8 cellular contexts compared by ENCODE assay signal in the genomic region with DNA sequence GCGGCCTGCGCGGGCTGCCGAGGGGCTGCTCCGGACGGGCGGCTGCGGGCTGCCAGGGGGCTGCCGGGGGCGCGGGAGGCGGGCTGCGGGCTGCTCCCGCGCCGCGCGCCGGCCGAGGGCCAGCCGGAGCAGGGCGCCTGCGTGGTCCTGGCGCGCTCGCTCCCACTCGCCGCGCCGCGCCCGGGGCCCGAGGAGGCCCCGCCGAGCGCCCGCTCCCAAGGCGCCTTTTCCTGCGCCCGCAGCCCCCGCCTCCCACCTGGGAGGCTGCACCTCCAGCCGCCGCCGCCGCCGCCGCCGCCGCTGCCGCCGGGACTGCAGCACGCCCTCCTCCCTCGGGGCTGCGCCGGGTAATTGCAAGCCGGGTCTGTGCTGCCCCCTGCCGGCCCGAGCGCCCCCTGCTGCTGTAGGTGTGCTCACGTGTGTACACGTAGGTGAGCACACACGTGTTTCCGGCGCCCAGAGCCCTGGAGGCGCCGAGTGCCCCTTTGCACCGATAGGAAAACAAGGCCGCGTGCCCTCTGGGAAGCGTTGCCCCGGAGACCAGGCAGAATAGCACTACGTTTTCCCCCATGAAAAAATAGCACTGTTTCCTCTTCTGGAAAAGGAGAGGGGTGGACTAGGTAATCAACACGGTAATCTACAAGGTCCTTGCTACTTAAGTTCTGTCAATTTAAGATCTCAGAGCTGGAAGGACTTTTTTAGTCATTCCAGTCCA. TPM values are rescaled to one million over a fixed set of nuclear protein-coding genes. Genes with fewer than 3 reads are reported as not detected.
A peak's percentile ranks its signal among the peaks of the same experiment; 100 is the strongest.
DNase-seq lines count a peak whose midpoint lies in the region; ATAC-seq and TF ChIP-seq lines count a peak whose summit lies in the region.

EPB41L4B (minus strand) TSS at position 326 of the 715 bp plus-strand sequence. CDS start 613 bp downstream, outside the sequence.

- DNase-seq in ELR (ENCODE audit: low read depth) (peak; percentile 82), HAP-1 (ENCODE audit: low spot score in 2 of 2) (peak; percentile 81 to 97), MG63 (peak; percentile 80), SJSA1 (ENCODE audit: low read depth in 1 of 2, low spot score in 2 of 2) (peak; percentile 71 to 80), globus pallidus (ENCODE audit: low spot score) (peak; percentile 62), omental fat pad (ENCODE audit: low spot score) (peak; percentile 92), testis (peak; percentile 95)
- peak; percentile 95 for DNase-seq in activated naive CD4-positive, alpha-beta T cell treated with anti-CD3 and anti-CD28 coated beads for 36 hours

- in situ Hi-C loops in HAP-1 (cut with MboI; ENCODE audit: low sequenced_read_pairs), result no loop called here

- ATAC-seq in omental fat pad (ENCODE audit: low FRiP score), result peak; percentile 86

- WGBS in testis, 2 donors, result 1% methylated on average over 6 to 31 of the region's 73 CpGs

- peak within 1 kb of the TSS; percentile 67 for H3K4me3 ChIP-seq in HAP-1
- peak within 1 kb of the TSS; percentile 27 for H3K4me3 ChIP-seq in MG63
- H3K4me3 ChIP-seq in SJSA1, result peak within 1 kb of the TSS; percentile 55
- H3K4me3 ChIP-seq in testis, result peak within 1 kb of the TSS; percentile 60

- no peaks in the 10 kb centered on the region for H3K9me3 Mint-ChIP-seq in activated naive CD4-positive, alpha-beta T cell treated with anti-CD3 and anti-CD28 coated beads for 36 hours

- no peak within 1 kb of the TSS for H3K27ac Mint-ChIP-seq in activated naive CD4-positive, alpha-beta T cell treated with anti-CD3 and anti-CD28 coated beads for 36 hours

- no peak within 1 kb of the TSS for H3K27ac ChIP-seq in SJSA1
- H3K27ac ChIP-seq in testis, result peak within 1 kb of the TSS in 1 of 2 donors; percentile 45

- H3K36me3 ChIP-seq in HAP-1 (replicated peaks), result no peaks in the 10 kb centered on the region
- no peaks in the 10 kb centered on the region for H3K36me3 ChIP-seq in MG63
- no peaks in the 10 kb centered on the region for H3K36me3 ChIP-seq in SJSA1
- H3K36me3 ChIP-seq in testis (ENCODE audit: low read depth, missing control alignments), result no peaks in the 10 kb centered on the region

- TF ChIP-seq CTCF in omental fat pad (IDR thresholded peaks at IDR 0.05) (peak in 1 of 3 donors; percentile 89), testis (IDR thresholded peaks at IDR 0.05) (peak; percentile 94 to 99 (median 98))

- H3K4me1 Mint-ChIP-seq in activated naive CD4-positive, alpha-beta T cell treated with anti-CD3 and anti-CD28 coated beads for 36 hours (ENCODE audit: low read depth), result peaks cover 10% of the 10 kb centered on the region

- CTCF ChIA-PET in activated naive CD4-positive, alpha-beta T cell treated with anti-CD3 and anti-CD28 coated beads for 36 hours (lab: Charles Lee), result interaction anchor here (0.8 to 1.1 kb wide), 3 partner anchors 33 to 286 kb away, joined by 3 read pairs; no protein-coding TSS in a partner anchor

- no peaks in the 10 kb centered on the region for H3K27me3 ChIP-seq in HAP-1 (ENCODE audit: low read depth)
- no peaks in the 10 kb centered on the region for H3K27me3 ChIP-seq in MG63
- no peaks in the 10 kb centered on the region for H3K27me3 ChIP-seq in SJSA1 (replicated peaks)
- H3K27me3 ChIP-seq in testis, result no peaks in the 10 kb centered on the region

- peaks cover 50% of the 10 kb centered on the region for H3K27me3 Mint-ChIP-seq in activated naive CD4-positive, alpha-beta T cell treated with anti-CD3 and anti-CD28 coated beads for 36 hours (ENCODE audit: low read depth)

- no peak for TF ChIP-seq POLR2A in testis (IDR thresholded peaks at IDR 0.05)

- peaks cover 25% of the 10 kb centered on the region for H3K4me1 ChIP-seq in HAP-1
- H3K4me1 ChIP-seq in SJSA1 (replicated peaks), result peaks cover 10% of the 10 kb centered on the region
- H3K4me1 ChIP-seq in testis, result no peaks in the 10 kb centered on the region

- H3K9me3 ChIP-seq in HAP-1 (no peaks in the 10 kb centered on the region; the same call in 1 of the 2 replicates), MG63 (no peaks in the 10 kb centered on the region), SJSA1 (replicated peaks) (no peaks in the 10 kb centered on the region), testis (no peaks in the 10 kb centered on the region)

- intact Hi-C loops in activated naive CD4-positive, alpha-beta T cell treated with anti-CD3 and anti-CD28 coated beads for 36 hours (cut with micrococcal nuclease), result loop anchor here (1.0 to 10.0 kb wide), 9 partner anchors 77 to 556 kb away; partner anchors contain the start of genes ABITRAM, ELP1 and TMEM245
- intact Hi-C loops in testis (cut with DNase I; ENCODE audit: low total_unique reads), result no loop called here

- H3K36me3 Mint-ChIP-seq in activated naive CD4-positive, alpha-beta T cell treated with anti-CD3 and anti-CD28 coated beads for 36 hours (ENCODE audit: low read depth), result no peaks in the 10 kb centered on the region

- H3K4me3 Mint-ChIP-seq in activated naive CD4-positive, alpha-beta T cell treated with anti-CD3 and anti-CD28 coated beads for 36 hours, result peak within 1 kb of the TSS; percentile 69

RNA-seq across cellular contexts. Expression of gene EPB41L4B, which starts in this region (rescaled TPM):
- 2.0 and 3.1 TPM in 2 replicates for total RNA-seq in MG63 (2014; rRNA removed; shearing (Covaris generic); ENCODE audit: low replicate concordance)
- 1.8 and 4.1 TPM in 2 replicates for total RNA-seq in SJSA1 (2014; rRNA removed; shearing (Covaris generic))
- total RNA-seq in activated naive CD4-positive, alpha-beta T cell treated with anti-CD3 and anti-CD28 coated beads for 36 hours, result under 1 TPM; 0.24 to 0.25 TPM
- total RNA-seq in omental fat pad (10 to 100 TPM in 3 of 4 donors, 1 to 10 TPM in 1; 6.3 to 47.7 (median 33.6) TPM), testis (10 to 100 TPM; 14.3 to 14.5 TPM)
- polyA plus RNA-seq in testis (ENCODE audit: insufficient read depth, low read depth, low replicate concordance), result 10.9 TPM

Comparison
In these comparisons a context has a peak if more than half of its experiments do, and no peak if none do; other contexts are left out.
1. Peak in DNase-seq in activated naive CD4-positive, alpha-beta T cell treated with anti-CD3 and anti-CD28 coated beads for 36 hours; RNA of the gene not detected or under 1 TPM.